1 cellular context compared by ENCODE assay signal in the genomic region with DNA sequence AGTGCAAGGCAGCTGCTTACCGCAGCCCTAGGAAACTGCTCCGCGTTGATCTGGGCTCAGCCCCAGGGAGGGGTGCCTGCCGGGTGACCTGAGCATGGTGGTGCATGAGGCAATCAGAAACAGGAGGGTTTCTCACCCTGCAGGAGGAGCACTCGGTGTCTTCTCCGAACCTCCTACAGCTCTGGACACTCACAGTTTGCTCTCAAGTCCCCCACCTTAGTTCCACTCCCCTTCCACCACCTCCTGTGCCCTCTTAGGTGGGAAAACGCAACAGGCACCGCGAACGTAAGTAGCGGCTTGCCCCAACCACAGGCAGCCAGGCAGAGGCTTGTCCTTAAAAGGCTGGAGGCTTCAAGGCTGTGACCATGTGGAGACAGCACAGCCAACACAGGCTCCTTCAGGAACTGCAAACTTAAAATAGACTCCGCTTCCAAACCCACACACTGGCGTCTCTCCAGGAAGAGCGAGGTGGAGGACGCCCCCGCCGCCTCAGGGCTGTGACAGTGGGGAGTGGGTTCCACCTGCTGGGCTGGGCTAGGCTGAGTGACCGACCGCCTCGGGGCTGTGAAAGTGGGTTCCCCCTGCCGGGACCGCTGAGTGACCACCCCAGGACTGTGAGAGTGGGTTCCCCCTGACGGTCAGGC.
TF ChIP-seq lines count a peak whose summit lies in the region.

No MANE protein-coding gene starts in this region.

TF ChIP-seq in SK-N-SH treated with all-trans-retinoic acid at 6 μM for 48 hours, 23 proteins besides CTCF, POLR2A, EP300 and RAD21 (continued from another document):
- TF ChIP-seq, protein P1, sequence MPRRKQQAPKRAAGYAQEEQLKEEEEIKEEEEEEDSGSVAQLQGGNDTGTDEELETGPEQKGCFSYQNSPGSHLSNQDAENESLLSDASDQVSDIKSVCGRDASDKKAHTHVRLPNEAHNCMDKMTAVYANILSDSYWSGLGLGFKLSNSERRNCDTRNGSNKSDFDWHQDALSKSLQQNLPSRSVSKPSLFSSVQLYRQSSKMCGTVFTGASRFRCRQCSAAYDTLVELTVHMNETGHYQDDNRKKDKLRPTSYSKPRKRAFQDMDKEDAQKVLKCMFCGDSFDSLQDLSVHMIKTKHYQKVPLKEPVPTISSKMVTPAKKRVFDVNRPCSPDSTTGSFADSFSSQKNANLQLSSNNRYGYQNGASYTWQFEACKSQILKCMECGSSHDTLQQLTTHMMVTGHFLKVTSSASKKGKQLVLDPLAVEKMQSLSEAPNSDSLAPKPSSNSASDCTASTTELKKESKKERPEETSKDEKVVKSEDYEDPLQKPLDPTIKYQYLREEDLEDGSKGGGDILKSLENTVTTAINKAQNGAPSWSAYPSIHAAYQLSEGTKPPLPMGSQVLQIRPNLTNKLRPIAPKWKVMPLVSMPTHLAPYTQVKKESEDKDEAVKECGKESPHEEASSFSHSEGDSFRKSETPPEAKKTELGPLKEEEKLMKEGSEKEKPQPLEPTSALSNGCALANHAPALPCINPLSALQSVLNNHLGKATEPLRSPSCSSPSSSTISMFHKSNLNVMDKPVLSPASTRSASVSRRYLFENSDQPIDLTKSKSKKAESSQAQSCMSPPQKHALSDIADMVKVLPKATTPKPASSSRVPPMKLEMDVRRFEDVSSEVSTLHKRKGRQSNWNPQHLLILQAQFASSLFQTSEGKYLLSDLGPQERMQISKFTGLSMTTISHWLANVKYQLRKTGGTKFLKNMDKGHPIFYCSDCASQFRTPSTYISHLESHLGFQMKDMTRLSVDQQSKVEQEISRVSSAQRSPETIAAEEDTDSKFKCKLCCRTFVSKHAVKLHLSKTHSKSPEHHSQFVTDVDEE (CRISPR knock-in tag; IDR thresholded peaks at IDR 0.05) = no peak
- TF ChIP-seq GLIS3 (CRISPR knock-in tag; IDR thresholded peaks at IDR 0.05) (no peak), RARB (CRISPR knock-in tag; IDR thresholded peaks at IDR 0.05) (no peak), BACH2 (CRISPR knock-in tag; IDR thresholded peaks at IDR 0.05; ENCODE audit: borderline replicate concordance) (no peak), TOX (CRISPR knock-in tag; IDR thresholded peaks at IDR 0.05; ENCODE audit: borderline replicate concordance) (no peak), ZNF70 (CRISPR knock-in tag; IDR thresholded peaks at IDR 0.05) (no peak)
- TF ChIP-seq, protein P2, sequence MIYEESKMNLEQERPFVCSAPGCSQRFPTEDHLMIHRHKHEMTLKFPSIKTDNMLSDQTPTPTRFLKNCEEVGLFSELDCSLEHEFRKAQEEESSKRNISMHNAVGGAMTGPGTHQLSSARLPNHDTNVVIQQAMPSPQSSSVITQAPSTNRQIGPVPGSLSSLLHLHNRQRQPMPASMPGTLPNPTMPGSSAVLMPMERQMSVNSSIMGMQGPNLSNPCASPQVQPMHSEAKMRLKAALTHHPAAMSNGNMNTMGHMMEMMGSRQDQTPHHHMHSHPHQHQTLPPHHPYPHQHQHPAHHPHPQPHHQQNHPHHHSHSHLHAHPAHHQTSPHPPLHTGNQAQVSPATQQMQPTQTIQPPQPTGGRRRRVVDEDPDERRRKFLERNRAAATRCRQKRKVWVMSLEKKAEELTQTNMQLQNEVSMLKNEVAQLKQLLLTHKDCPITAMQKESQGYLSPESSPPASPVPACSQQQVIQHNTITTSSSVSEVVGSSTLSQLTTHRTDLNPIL (CRISPR knock-in tag; IDR thresholded peaks at IDR 0.05; ENCODE audit: low read depth) = no peak
- TF ChIP-seq, protein P3, sequence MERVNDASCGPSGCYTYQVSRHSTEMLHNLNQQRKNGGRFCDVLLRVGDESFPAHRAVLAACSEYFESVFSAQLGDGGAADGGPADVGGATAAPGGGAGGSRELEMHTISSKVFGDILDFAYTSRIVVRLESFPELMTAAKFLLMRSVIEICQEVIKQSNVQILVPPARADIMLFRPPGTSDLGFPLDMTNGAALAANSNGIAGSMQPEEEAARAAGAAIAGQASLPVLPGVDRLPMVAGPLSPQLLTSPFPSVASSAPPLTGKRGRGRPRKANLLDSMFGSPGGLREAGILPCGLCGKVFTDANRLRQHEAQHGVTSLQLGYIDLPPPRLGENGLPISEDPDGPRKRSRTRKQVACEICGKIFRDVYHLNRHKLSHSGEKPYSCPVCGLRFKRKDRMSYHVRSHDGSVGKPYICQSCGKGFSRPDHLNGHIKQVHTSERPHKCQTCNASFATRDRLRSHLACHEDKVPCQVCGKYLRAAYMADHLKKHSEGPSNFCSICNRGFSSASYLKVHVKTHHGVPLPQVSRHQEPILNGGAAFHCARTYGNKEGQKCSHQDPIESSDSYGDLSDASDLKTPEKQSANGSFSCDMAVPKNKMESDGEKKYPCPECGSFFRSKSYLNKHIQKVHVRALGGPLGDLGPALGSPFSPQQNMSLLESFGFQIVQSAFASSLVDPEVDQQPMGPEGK (CRISPR knock-in tag; IDR thresholded peaks at IDR 0.05; ENCODE audit: borderline replicate concordance) = no peak
